Comparison of ENCODE assay signal across 10 cellular contexts in the genomic region with DNA sequence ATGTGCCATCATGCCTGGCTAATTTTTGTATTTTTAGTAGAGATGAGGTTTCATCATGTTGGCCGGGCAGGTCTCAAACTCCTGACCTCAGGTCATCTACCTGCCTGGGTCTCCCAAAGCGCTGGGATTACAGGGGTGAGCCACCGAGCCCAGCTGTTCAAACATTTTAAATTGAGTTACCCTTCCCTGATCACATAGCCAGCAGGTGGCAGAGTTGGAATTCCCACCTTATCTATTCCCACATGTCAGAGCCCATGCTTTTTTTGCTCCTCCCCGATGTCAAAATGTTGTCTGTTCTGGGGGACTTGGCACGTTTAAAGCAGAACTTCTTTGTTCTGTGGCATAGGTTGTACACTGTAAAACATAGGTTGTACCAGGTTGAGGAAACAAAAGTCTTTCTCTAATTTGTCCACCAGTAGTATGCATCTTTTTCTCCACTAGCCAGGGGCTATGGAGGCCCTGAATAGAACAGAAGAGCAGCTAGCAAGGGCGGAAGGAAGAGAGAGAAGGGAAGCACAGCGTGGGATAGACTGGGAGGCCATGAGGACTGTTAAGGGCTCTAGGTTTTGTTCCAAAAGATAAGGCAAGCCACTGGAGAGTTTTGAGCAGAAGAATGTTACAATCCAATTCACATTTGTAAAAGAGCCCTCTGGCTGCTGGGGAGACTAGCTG. TPM values are rescaled to one million over a fixed set of nuclear protein-coding genes. Genes with fewer than 3 reads are reported as not detected.
DNase-seq lines count a peak whose midpoint lies in the region; ATAC-seq and TF ChIP-seq lines count a peak whose summit lies in the region.
"Had no signal": no experiment of that assay in that cellular context is flagged by ENCODE, and none has a peak within 500 bp of the region (broad histone marks: within the 10 kb centered on the region; RNA-seq: fewer than 3 reads in every experiment).

No MANE protein-coding gene starts in this region.

- ATAC-seq in body of pancreas: no peak

- H3K27me3 ChIP-seq in body of pancreas: no peaks in the 10 kb centered on the region

- WGBS in body of pancreas, 2 donors: 25 to 36% methylated on average over 7 of the region's 7 CpGs

- no peak overlapping the region for H3K27ac ChIP-seq in body of pancreas

- peaks cover 43% of the 10 kb centered on the region for H3K27me3 Mint-ChIP-seq in activated naive CD8-positive, alpha-beta T cell treated with anti-CD3 and anti-CD28 coated beads for 36 hours

- peaks cover 7% of the 10 kb centered on the region for H3K9me3 Mint-ChIP-seq in activated naive CD8-positive, alpha-beta T cell treated with anti-CD3 and anti-CD28 coated beads for 36 hours

- TF ChIP-seq CTCF in choroid plexus epithelial cell (conservative IDR thresholded peaks at IDR 0.05; ENCODE audit: low read depth, low read length) (peak; percentile 60), body of pancreas (IDR thresholded peaks at IDR 0.05) (peak in 1 of 7 experiments; percentile 6)

- no peaks in the 10 kb centered on the region for H3K4me1 ChIP-seq in body of pancreas

- peak; percentile 33 for DNase-seq in EH (ENCODE audit: low read depth)
- DNase-seq in NCI-H1694 treated with DMSO at 0.1 percent for 48 hours (lab: John Stamatoyannopoulos, UW): peak; percentile 9
- peak; percentile 56 for DNase-seq in choroid plexus epithelial cell (ENCODE audit: low read depth)
- DNase-seq in left kidney (ENCODE audit: low read depth, low spot score): peak; percentile 47
- no peak for DNase-seq in putamen (ENCODE audit: low spot score)
- DNase-seq in body of pancreas: no peak
- DNase-seq in middle frontal gyrus (ENCODE audit: extremely low spot score, low spot score): no peak
- DNase-seq in activated naive CD8-positive, alpha-beta T cell treated with anti-CD3 and anti-CD28 coated beads for 36 hours: no peak
- DNase-seq: activated CD4-positive, CD25-positive, alpha-beta regulatory T cell had no signal

- no peak overlapping the region for H3K4me3 Mint-ChIP-seq in activated naive CD8-positive, alpha-beta T cell treated with anti-CD3 and anti-CD28 coated beads for 36 hours

- no peaks in the 10 kb centered on the region for H3K36me3 ChIP-seq in body of pancreas (replicated peaks in 1 of 2; ENCODE audit: insufficient read depth in 1 of 2, low read depth in 2 of 2)

- peaks cover 0 to 6% (median 0%) of the 10 kb centered on the region in 3 donors for H3K9me3 ChIP-seq in body of pancreas

- intact Hi-C loops in body of pancreas (cut with DNase I): no loop called here

- H3K27ac Mint-ChIP-seq in activated naive CD8-positive, alpha-beta T cell treated with anti-CD3 and anti-CD28 coated beads for 36 hours: no peak overlapping the region

- H3K36me3 Mint-ChIP-seq in activated naive CD8-positive, alpha-beta T cell treated with anti-CD3 and anti-CD28 coated beads for 36 hours: peaks cover 6% of the 10 kb centered on the region

- H3K4me3 ChIP-seq in choroid plexus epithelial cell (ENCODE audit: low read depth, low read length) (no peak overlapping the region), body of pancreas (no peak overlapping the region)

- TF ChIP-seq POLR2A in body of pancreas (IDR thresholded peaks at IDR 0.05): no peak

- H3K4me1 Mint-ChIP-seq in activated naive CD8-positive, alpha-beta T cell treated with anti-CD3 and anti-CD28 coated beads for 36 hours: no peaks in the 10 kb centered on the region

RNA-seq across cellular contexts. Expression of gene LBP, which starts 7.3 kb away (rescaled TPM):
- total RNA-seq in body of pancreas: under 1 TPM in 1 of 2 donors, not detected in 1; 0.66 TPM
- not detected for total RNA-seq in activated naive CD8-positive, alpha-beta T cell treated with anti-CD3 and anti-CD28 coated beads for 36 hours
- total RNA-seq: frontal cortex had no signal

RNA-seq across cellular contexts. Expression of gene BPI, which starts 35.0 kb away (rescaled TPM):
- not detected for total RNA-seq in body of pancreas
- total RNA-seq in activated naive CD8-positive, alpha-beta T cell treated with anti-CD3 and anti-CD28 coated beads for 36 hours: not detected

Comparison
In these comparisons a context has a peak if more than half of its experiments do, and no peak if none do; other contexts are left out.
1. DNase-seq: peak in EH (single experiment), NCI-H1694 treated with DMSO at 0.1 percent for 48 hours (single experiment), choroid plexus epithelial cell (single experiment) and left kidney (single experiment); none in putamen (single experiment), body of pancreas (0 of 4), middle frontal gyrus (single experiment) and activated naive CD8-positive, alpha-beta T cell treated with anti-CD3 and anti-CD28 coated beads for 36 hours (single experiment).